In the genomic region with DNA sequence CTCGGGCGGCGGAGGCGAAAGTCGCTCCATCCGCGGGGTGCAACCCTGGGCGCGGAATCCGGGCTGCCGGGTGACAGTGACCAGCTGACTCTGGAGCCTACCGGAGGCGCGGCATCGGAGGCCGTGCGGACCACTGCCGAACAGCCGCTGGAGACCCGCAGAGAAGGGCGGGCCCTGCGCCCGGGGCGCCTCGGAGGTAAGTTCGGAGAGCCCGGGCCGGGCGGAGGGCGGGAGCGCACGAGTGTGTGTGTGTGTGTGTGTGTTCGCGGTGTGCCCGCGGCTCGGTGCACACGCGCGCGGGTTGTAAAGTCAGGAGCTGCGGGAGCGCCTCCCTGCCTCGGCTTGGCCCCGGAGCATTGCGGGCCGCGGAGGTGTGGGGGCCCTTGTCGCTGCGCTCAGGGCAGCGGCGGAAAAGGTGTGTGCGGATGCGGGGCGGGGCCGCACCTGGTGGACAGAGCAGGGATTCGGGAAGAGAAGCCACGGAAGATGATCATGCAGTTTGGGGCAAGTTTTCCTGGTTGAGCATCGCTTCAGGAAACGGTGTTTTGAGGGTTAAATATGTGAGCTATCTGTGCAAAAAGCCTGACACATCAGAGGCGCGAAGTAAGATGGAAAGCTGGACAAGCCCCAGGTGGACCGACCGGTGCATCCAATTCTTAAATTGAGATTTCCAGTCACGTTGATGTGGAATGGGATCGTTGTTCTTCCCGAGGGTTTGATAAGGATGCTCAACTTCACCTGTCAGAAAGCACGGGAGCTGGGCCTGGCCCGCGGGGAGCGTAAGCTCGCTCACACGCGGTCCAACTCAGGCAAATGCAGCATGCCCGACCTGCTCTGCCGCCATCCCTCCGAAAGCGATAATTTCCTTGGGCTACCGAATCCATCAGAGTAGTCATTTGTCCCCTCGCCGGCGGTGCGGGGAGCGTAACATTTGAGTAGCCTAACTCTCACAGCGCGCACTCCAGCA, we compare ENCODE assay signal across 8 cellular contexts. TPM values are rescaled to one million over a fixed set of nuclear protein-coding genes. Genes with fewer than 3 reads are reported as not detected.
DNase-seq lines count a peak whose midpoint lies in the region; ATAC-seq, FAIRE-seq and TF ChIP-seq lines count a peak whose summit lies in the region.
"Had no signal": no experiment of that assay in that cellular context is flagged by ENCODE, and none has a peak within 500 bp of the region (broad histone marks: within the 10 kb centered on the region; RNA-seq: fewer than 3 reads in every experiment).

No MANE protein-coding gene starts in this region.

- H3K27me3 ChIP-seq in HAP-1 (ENCODE audit: low read depth): peaks cover 55% of the 10 kb centered on the region
- H3K27me3 ChIP-seq in right atrium auricular region: peaks cover 0 to 17% of the 10 kb centered on the region in 2 donors
- peaks cover 22 to 55% (median 37%) of the 10 kb centered on the region in 3 donors for H3K27me3 ChIP-seq in gastrocnemius medialis

- intact Hi-C loops in gastrocnemius medialis (cut with DNase I; ENCODE audit: low total_unique reads): loop anchor here (2.0 kb wide), 1 partner anchor 52 kb away; no protein-coding TSS in a partner anchor

- H3K9me3 ChIP-seq in HAP-1: no peaks in the 10 kb centered on the region
- H3K9me3 ChIP-seq in right atrium auricular region: no peaks in the 10 kb centered on the region
- no peaks in the 10 kb centered on the region for H3K9me3 ChIP-seq in gastrocnemius medialis

- peak overlapping the region; percentile 76 for H3K4me3 Mint-ChIP-seq in WTC11
- H3K4me3 Mint-ChIP-seq: stimulated activated effector memory CD8-positive, alpha-beta T cell treated with anti-CD3 and anti-CD28 coated beads, Interleukin-12 subunit alpha, Interleukin-12 subunit beta, amount 100 ng/mL, for 72 hours had no signal

- no peaks in the 10 kb centered on the region for H3K9me3 Mint-ChIP-seq in WTC11

- FAIRE-seq in H54 (lab: Jason Lieb, UNC): no peak

- H3K27me3 Mint-ChIP-seq in WTC11 (ENCODE audit: low read depth): peaks cover 72% of the 10 kb centered on the region

- TF ChIP-seq POLR2A in gastrocnemius medialis (IDR thresholded peaks at IDR 0.05): no peak
- TF ChIP-seq POLR2A in H54 (IDR thresholded peaks at IDR 0.05; ENCODE audit: low read depth, low read length): no peak

- H3K4me1 ChIP-seq in HAP-1 (no peaks in the 10 kb centered on the region), right atrium auricular region (peaks cover 0 to 18% of the 10 kb centered on the region in 2 donors), gastrocnemius medialis (peaks cover 0 to 6% of the 10 kb centered on the region in 2 donors)

- in situ Hi-C loops in HAP-1 (cut with MboI; ENCODE audit: low sequenced_read_pairs): no loop called here
- in situ Hi-C loops in gastrocnemius medialis (cut with MboI; ENCODE audit: low sequenced_read_pairs in 4 of 4): no loop called here

- peaks cover 49% of the 10 kb centered on the region for H3K4me1 Mint-ChIP-seq in WTC11
- H3K4me1 Mint-ChIP-seq: stimulated activated effector memory CD8-positive, alpha-beta T cell treated with anti-CD3 and anti-CD28 coated beads, Interleukin-12 subunit alpha, Interleukin-12 subunit beta, amount 100 ng/mL, for 72 hours had no signal

- no peak for TF ChIP-seq CTCF in WTC11 (IDR thresholded peaks at IDR 0.05)
- no peak for TF ChIP-seq CTCF in right atrium auricular region (IDR thresholded peaks at IDR 0.05)
- no peak for TF ChIP-seq CTCF in gastrocnemius medialis (IDR thresholded peaks at IDR 0.05 in 4 of 5, conservative IDR thresholded peaks at IDR 0.05 in 1 of 5)

- no peak overlapping the region for H3K27ac Mint-ChIP-seq in WTC11
- H3K27ac Mint-ChIP-seq: stimulated activated effector memory CD8-positive, alpha-beta T cell treated with anti-CD3 and anti-CD28 coated beads, Interleukin-12 subunit alpha, Interleukin-12 subunit beta, amount 100 ng/mL, for 72 hours had no signal

- peak; percentile 53 for ATAC-seq in WTC11
- no peak for ATAC-seq in gastrocnemius medialis

- POLR2A ChIA-PET in WTC11 (lab: Charles Lee): no interaction called here

- peak overlapping the region; percentile 19 for H3K4me3 ChIP-seq in HAP-1
- H3K4me3 ChIP-seq in right atrium auricular region: peak overlapping the region; percentile 28 to 50
- H3K4me3 ChIP-seq in gastrocnemius medialis: peak overlapping the region; percentile 50 to 55 (median 54)

- H3K27ac ChIP-seq in right atrium auricular region: no peak overlapping the region
- H3K27ac ChIP-seq in gastrocnemius medialis: no peak overlapping the region

- H3K36me3 ChIP-seq in HAP-1 (replicated peaks): no peaks in the 10 kb centered on the region
- H3K36me3 ChIP-seq in right atrium auricular region: no peaks in the 10 kb centered on the region
- H3K36me3 ChIP-seq in gastrocnemius medialis: no peaks in the 10 kb centered on the region

- CTCF ChIA-PET in WTC11 (lab: Charles Lee): interaction anchor here (0.7 to 5.9 kb wide), 10 partner anchors 11 to 421 kb away, joined by 3 to 72 read pairs (median 6); no protein-coding TSS in a partner anchor

- DNase-seq in HAP-1 (ENCODE audit: low spot score in 2 of 2) (no peak), WTC11 (ENCODE audit: low spot score) (peak; percentile 66), right atrium auricular region (ENCODE audit: low spot score) (no peak), gastrocnemius medialis (no peak), DMS114 treated with DMSO at 0.1 percent for 48 hours (lab: John Stamatoyannopoulos, UW; ENCODE audit: unreplicated experiment) (no peak), NCI-H1092 treated with DMSO at 0.1 percent for 48 hours (lab: John Stamatoyannopoulos, UW) (no peak), H54 (ENCODE audit: insufficient read length, low spot score) (no peak)

- H3K36me3 Mint-ChIP-seq in WTC11: no peaks in the 10 kb centered on the region
- H3K36me3 Mint-ChIP-seq: stimulated activated effector memory CD8-positive, alpha-beta T cell treated with anti-CD3 and anti-CD28 coated beads, Interleukin-12 subunit alpha, Interleukin-12 subunit beta, amount 100 ng/mL, for 72 hours had no signal

TF ChIP-seq in WTC11, 78 proteins besides CTCF, POLR2A, EP300 and RAD21:
- 0 out of 2 replicates have a peak, but pooled peaks have one; percentile 19 for TF ChIP-seq KAT7 (CRISPR knock-in tag; IDR thresholded peaks at IDR 0.05; ENCODE audit: borderline replicate concordance)
- TF ChIP-seq, protein P1, sequence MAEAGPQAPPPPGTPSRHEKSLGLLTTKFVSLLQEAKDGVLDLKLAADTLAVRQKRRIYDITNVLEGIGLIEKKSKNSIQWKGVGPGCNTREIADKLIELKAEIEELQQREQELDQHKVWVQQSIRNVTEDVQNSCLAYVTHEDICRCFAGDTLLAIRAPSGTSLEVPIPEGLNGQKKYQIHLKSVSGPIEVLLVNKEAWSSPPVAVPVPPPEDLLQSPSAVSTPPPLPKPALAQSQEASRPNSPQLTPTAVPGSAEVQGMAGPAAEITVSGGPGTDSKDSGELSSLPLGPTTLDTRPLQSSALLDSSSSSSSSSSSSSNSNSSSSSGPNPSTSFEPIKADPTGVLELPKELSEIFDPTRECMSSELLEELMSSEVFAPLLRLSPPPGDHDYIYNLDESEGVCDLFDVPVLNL (CRISPR knock-in tag; IDR thresholded peaks at IDR 0.05; ENCODE audit: borderline replicate concordance, low read depth): peak; percentile 16; the same call in 1 of the 2 replicates
- TF ChIP-seq RORB (CRISPR knock-in tag; IDR thresholded peaks at IDR 0.05): no peak
- TF ChIP-seq, protein P2, sequence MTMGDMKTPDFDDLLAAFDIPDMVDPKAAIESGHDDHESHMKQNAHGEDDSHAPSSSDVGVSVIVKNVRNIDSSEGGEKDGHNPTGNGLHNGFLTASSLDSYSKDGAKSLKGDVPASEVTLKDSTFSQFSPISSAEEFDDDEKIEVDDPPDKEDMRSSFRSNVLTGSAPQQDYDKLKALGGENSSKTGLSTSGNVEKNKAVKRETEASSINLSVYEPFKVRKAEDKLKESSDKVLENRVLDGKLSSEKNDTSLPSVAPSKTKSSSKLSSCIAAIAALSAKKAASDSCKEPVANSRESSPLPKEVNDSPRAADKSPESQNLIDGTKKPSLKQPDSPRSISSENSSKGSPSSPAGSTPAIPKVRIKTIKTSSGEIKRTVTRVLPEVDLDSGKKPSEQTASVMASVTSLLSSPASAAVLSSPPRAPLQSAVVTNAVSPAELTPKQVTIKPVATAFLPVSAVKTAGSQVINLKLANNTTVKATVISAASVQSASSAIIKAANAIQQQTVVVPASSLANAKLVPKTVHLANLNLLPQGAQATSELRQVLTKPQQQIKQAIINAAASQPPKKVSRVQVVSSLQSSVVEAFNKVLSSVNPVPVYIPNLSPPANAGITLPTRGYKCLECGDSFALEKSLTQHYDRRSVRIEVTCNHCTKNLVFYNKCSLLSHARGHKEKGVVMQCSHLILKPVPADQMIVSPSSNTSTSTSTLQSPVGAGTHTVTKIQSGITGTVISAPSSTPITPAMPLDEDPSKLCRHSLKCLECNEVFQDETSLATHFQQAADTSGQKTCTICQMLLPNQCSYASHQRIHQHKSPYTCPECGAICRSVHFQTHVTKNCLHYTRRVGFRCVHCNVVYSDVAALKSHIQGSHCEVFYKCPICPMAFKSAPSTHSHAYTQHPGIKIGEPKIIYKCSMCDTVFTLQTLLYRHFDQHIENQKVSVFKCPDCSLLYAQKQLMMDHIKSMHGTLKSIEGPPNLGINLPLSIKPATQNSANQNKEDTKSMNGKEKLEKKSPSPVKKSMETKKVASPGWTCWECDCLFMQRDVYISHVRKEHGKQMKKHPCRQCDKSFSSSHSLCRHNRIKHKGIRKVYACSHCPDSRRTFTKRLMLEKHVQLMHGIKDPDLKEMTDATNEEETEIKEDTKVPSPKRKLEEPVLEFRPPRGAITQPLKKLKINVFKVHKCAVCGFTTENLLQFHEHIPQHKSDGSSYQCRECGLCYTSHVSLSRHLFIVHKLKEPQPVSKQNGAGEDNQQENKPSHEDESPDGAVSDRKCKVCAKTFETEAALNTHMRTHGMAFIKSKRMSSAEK (CRISPR knock-in tag; IDR thresholded peaks at IDR 0.05; ENCODE audit: borderline replicate concordance): no peak
- TF ChIP-seq, protein P3, sequence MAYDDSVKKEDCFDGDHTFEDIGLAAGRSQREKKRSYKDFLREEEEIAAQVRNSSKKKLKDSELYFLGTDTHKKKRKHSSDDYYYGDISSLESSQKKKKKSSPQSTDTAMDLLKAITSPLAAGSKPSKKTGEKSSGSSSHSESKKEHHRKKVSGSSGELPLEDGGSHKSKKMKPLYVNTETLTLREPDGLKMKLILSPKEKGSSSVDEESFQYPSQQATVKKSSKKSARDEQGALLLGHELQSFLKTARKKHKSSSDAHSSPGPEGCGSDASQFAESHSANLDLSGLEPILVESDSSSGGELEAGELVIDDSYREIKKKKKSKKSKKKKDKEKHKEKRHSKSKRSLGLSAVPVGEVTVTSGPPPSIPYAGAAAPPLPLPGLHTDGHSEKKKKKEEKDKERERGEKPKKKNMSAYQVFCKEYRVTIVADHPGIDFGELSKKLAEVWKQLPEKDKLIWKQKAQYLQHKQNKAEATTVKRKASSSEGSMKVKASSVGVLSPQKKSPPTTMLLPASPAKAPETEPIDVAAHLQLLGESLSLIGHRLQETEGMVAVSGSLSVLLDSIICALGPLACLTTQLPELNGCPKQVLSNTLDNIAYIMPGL (CRISPR knock-in tag; IDR thresholded peaks at IDR 0.05): peak; percentile 23; the same call in 1 of the 2 replicates
- TF ChIP-seq ZNF219 (CRISPR knock-in tag; IDR thresholded peaks at IDR 0.05; ENCODE audit: borderline replicate concordance): no peak

RNA-seq across cellular contexts. Expression of a gene that starts 0.5 kb away (rescaled TPM):
- total RNA-seq in WTC11 (2021): 0.78 to 1.4 TPM (median 0.80 TPM) in 3 replicates
- total RNA-seq in right atrium auricular region: under 1 TPM; 0.07 to 0.20 TPM
- total RNA-seq in gastrocnemius medialis: 1 to 10 TPM in 1 of 4 donors, under 1 TPM in 3; 0.05 to 1.1 (median 0.30) TPM
